Comparison of ENCODE assay signal across 22 cellular contexts in the genomic region with DNA sequence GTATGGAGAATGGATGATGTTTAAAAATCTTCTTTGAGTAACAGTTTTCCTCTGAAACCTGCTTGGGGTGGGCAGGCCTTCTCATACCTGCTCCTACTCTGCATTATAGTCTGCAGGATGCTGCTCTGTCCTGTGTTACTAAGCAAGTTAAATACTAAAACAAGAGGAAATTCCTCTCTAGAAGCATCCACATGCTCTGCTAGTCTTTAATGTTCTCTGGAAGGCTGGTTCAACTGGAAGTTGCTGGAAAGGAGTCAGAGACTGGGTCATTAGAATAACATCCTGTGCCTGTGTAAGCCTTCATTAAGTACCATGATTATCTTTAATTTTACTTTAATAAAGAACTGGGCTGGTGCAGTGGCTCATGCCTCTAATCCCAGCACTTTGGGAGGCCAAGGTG. TPM values are rescaled to one million over a fixed set of nuclear protein-coding genes. Genes with fewer than 3 reads are reported as not detected.
DNase-seq lines count a peak whose midpoint lies in the region; ATAC-seq and TF ChIP-seq lines count a peak whose summit lies in the region.
"Had no signal": no experiment of that assay in that cellular context is flagged by ENCODE, and none has a peak within 500 bp of the region (broad histone marks: within the 10 kb centered on the region; RNA-seq: fewer than 3 reads in every experiment).

No MANE protein-coding gene starts in this region.

- H3K27me3 Mint-ChIP-seq in T-helper 2 cell treated with Interferon-gamma antibody and Interleukin-4, amounts not matched to agents 5 μg/mL and 100 μg/mL, for 36 hours (ENCODE audit: low read depth) = no peaks in the 10 kb centered on the region
- H3K27me3 Mint-ChIP-seq in CD4-positive, CD25-positive, alpha-beta regulatory T cell = no peaks in the 10 kb centered on the region
- no peaks in the 10 kb centered on the region for H3K27me3 Mint-ChIP-seq in activated naive CD8-positive, alpha-beta T cell treated with anti-CD3 and anti-CD28 coated beads, Interleukin-2, amount 10 ng/mL, durations not matched to agents 7 days and 5 days
- peaks cover 0 to 7% (median 2%) of the 10 kb centered on the region in 3 donors for H3K27me3 Mint-ChIP-seq in CD14-positive monocyte (ENCODE audit: low read depth in 3 of 3)
- H3K27me3 Mint-ChIP-seq: B cell had no signal

- POLR2A ChIA-PET in activated naive CD8-positive, alpha-beta T cell treated with anti-CD3 and anti-CD28 coated beads, Interleukin-2, amount 10 ng/mL, durations not matched to agents 7 days and 5 days (lab: Charles Lee) = no interaction called here

- H3K27ac ChIP-seq in CD4-positive, CD25-positive, alpha-beta regulatory T cell (ENCODE audit: insufficient read depth, low read length, poor library complexity, severe bottlenecking) = no peak overlapping the region
- H3K27ac ChIP-seq in lower lobe of right lung = peak overlapping the region; percentile 5
- no peak overlapping the region for H3K27ac ChIP-seq in spleen
- H3K27ac ChIP-seq: 22Rv1, KMS-11 had no signal

- no peak for DNase-seq in T-helper 2 cell treated with Interferon-gamma antibody and Interleukin-4, amounts not matched to agents 5 μg/mL and 100 μg/mL, for 36 hours (ENCODE audit: low spot score)
- DNase-seq in T-helper 2 cell = no peak
- DNase-seq in CD4-positive, CD25-positive, alpha-beta regulatory T cell = no peak
- no peak for DNase-seq in activated naive CD8-positive, alpha-beta T cell treated with anti-CD3 and anti-CD28 coated beads, Interleukin-2, amount 10 ng/mL, durations not matched to agents 7 days and 5 days
- no peak for DNase-seq in lower lobe of right lung
- no peak for DNase-seq in T1000 (lab: John Stamatoyannopoulos, UW)
- DNase-seq in spleen = no peak
- no peak for DNase-seq in CD14-positive monocyte (ENCODE audit: low spot score)
- DNase-seq: CD8-positive, alpha-beta memory T cell; DMS79; H7; MG63; NCI-H1092; NCI-H146; NCI-H2081; NCI-H510A had no signal

- H3K9me3 Mint-ChIP-seq in T-helper 2 cell treated with Interferon-gamma antibody and Interleukin-4, amounts not matched to agents 5 μg/mL and 100 μg/mL, for 36 hours = peaks cover 11% of the 10 kb centered on the region
- H3K9me3 Mint-ChIP-seq in CD4-positive, CD25-positive, alpha-beta regulatory T cell = peaks cover 0 to 5% (median 0%) of the 10 kb centered on the region in 7 donors
- H3K9me3 Mint-ChIP-seq in activated naive CD8-positive, alpha-beta T cell treated with anti-CD3 and anti-CD28 coated beads, Interleukin-2, amount 10 ng/mL, durations not matched to agents 7 days and 5 days = peaks cover 9% of the 10 kb centered on the region
- peaks cover 0 to 2% (median 0%) of the 10 kb centered on the region in 7 donors for H3K9me3 Mint-ChIP-seq in CD14-positive monocyte

- no peaks in the 10 kb centered on the region for H3K36me3 Mint-ChIP-seq in T-helper 2 cell treated with Interferon-gamma antibody and Interleukin-4, amounts not matched to agents 5 μg/mL and 100 μg/mL, for 36 hours (ENCODE audit: low read depth)
- peaks cover 19% of the 10 kb centered on the region for H3K36me3 Mint-ChIP-seq in CD4-positive, CD25-positive, alpha-beta regulatory T cell
- peaks cover 16% of the 10 kb centered on the region for H3K36me3 Mint-ChIP-seq in activated naive CD8-positive, alpha-beta T cell treated with anti-CD3 and anti-CD28 coated beads, Interleukin-2, amount 10 ng/mL, durations not matched to agents 7 days and 5 days
- no peaks in the 10 kb centered on the region for H3K36me3 Mint-ChIP-seq in CD14-positive monocyte

- H3K27ac Mint-ChIP-seq in T-helper 2 cell treated with Interferon-gamma antibody and Interleukin-4, amounts not matched to agents 5 μg/mL and 100 μg/mL, for 36 hours = peak overlapping the region; percentile 7
- H3K27ac Mint-ChIP-seq in CD4-positive, CD25-positive, alpha-beta regulatory T cell = peak overlapping the region; percentile 78 to 93 (median 85)
- H3K27ac Mint-ChIP-seq in activated naive CD8-positive, alpha-beta T cell treated with anti-CD3 and anti-CD28 coated beads, Interleukin-2, amount 10 ng/mL, durations not matched to agents 7 days and 5 days = peak overlapping the region; percentile 43
- no peak overlapping the region for H3K27ac Mint-ChIP-seq in CD14-positive monocyte
- H3K27ac Mint-ChIP-seq: B cell had no signal

- ATAC-seq in CD4-positive, CD25-positive, alpha-beta regulatory T cell (ENCODE audit: low read depth in 2 of 2) = no peak
- ATAC-seq in activated naive CD8-positive, alpha-beta T cell treated with anti-CD3 and anti-CD28 coated beads, Interleukin-2, amount 10 ng/mL, durations not matched to agents 7 days and 5 days (ENCODE audit: low read depth) = no peak
- no peak for ATAC-seq in lower lobe of right lung
- ATAC-seq: Right ventricle myocardium inferior had no signal

- TF ChIP-seq CTCF in lower lobe of right lung (IDR thresholded peaks at IDR 0.05) (no peak), spleen (IDR thresholded peaks at IDR 0.05 in 8 of 11, conservative IDR thresholded peaks at IDR 0.05 in 3 of 11) (no peak), CD14-positive monocyte (IDR thresholded peaks at IDR 0.05) (no peak)

- H3K9me3 ChIP-seq in CD4-positive, CD25-positive, alpha-beta regulatory T cell (ENCODE audit: control insufficient read depth in 2 of 2, low read length in 2 of 2) = no peaks in the 10 kb centered on the region
- no peaks in the 10 kb centered on the region for H3K9me3 ChIP-seq in lower lobe of right lung
- no peaks in the 10 kb centered on the region for H3K9me3 ChIP-seq in spleen
- H3K9me3 ChIP-seq: MG63 had no signal

- no peak overlapping the region for H3K4me3 Mint-ChIP-seq in T-helper 2 cell treated with Interferon-gamma antibody and Interleukin-4, amounts not matched to agents 5 μg/mL and 100 μg/mL, for 36 hours
- peak overlapping the region in 3 of 4 donors; percentile 3 to 31 (median 29) for H3K4me3 Mint-ChIP-seq in CD4-positive, CD25-positive, alpha-beta regulatory T cell
- H3K4me3 Mint-ChIP-seq in activated naive CD8-positive, alpha-beta T cell treated with anti-CD3 and anti-CD28 coated beads, Interleukin-2, amount 10 ng/mL, durations not matched to agents 7 days and 5 days = no peak overlapping the region
- no peak overlapping the region for H3K4me3 Mint-ChIP-seq in CD14-positive monocyte
- H3K4me3 Mint-ChIP-seq: B cell; CD8-positive, alpha-beta memory T cell had no signal

- intact Hi-C loops in lower lobe of right lung (cut with DNase I) (no loop called here), spleen (cut with DNase I; ENCODE audit: low total_unique reads) (no loop called here), CD14-positive monocyte (cut with micrococcal nuclease) (no loop called here)

- TF ChIP-seq POLR2A in spleen (IDR thresholded peaks at IDR 0.05) = no peak

- H3K4me3 ChIP-seq in CD4-positive, CD25-positive, alpha-beta regulatory T cell (ENCODE audit: low read depth, low read length) = no peak overlapping the region
- H3K4me3 ChIP-seq in lower lobe of right lung (no peak overlapping the region), spleen (no peak overlapping the region)
- H3K4me3 ChIP-seq: MG63 had no signal

- peaks cover 27% of the 10 kb centered on the region for H3K4me1 Mint-ChIP-seq in T-helper 2 cell treated with Interferon-gamma antibody and Interleukin-4, amounts not matched to agents 5 μg/mL and 100 μg/mL, for 36 hours (ENCODE audit: low read depth)
- peaks cover 6 to 65% (median 46%) of the 10 kb centered on the region in 4 donors for H3K4me1 Mint-ChIP-seq in CD4-positive, CD25-positive, alpha-beta regulatory T cell
- H3K4me1 Mint-ChIP-seq in activated naive CD8-positive, alpha-beta T cell treated with anti-CD3 and anti-CD28 coated beads, Interleukin-2, amount 10 ng/mL, durations not matched to agents 7 days and 5 days = peaks cover 46% of the 10 kb centered on the region
- H3K4me1 Mint-ChIP-seq in CD14-positive monocyte = peaks cover 37% of the 10 kb centered on the region

- no peaks in the 10 kb centered on the region for H3K36me3 ChIP-seq in CD4-positive, CD25-positive, alpha-beta regulatory T cell (ENCODE audit: control insufficient read depth, insufficient read depth, low read length)
- no peaks in the 10 kb centered on the region for H3K36me3 ChIP-seq in lower lobe of right lung
- H3K36me3 ChIP-seq in spleen = no peaks in the 10 kb centered on the region
- H3K36me3 ChIP-seq: MG63 had no signal

- H3K4me1 ChIP-seq in CD4-positive, CD25-positive, alpha-beta regulatory T cell (ENCODE audit: control insufficient read depth, insufficient read depth, low read length, poor library complexity, severe bottlenecking) = peaks cover 27% of the 10 kb centered on the region
- no peaks in the 10 kb centered on the region for H3K4me1 ChIP-seq in lower lobe of right lung
- H3K4me1 ChIP-seq in spleen = peaks cover 0 to 10% (median 0%) of the 10 kb centered on the region in 6 donors

- H3K27me3 ChIP-seq in CD4-positive, CD25-positive, alpha-beta regulatory T cell (ENCODE audit: control insufficient read depth, insufficient read depth, low read length) = no peaks in the 10 kb centered on the region
- H3K27me3 ChIP-seq in lower lobe of right lung (ENCODE audit: low read depth) (no peaks in the 10 kb centered on the region), spleen (replicated peaks in 1 of 7) (no peaks in the 10 kb centered on the region)

RNA-seq across cellular contexts. Expression of gene SELP, which starts 5.8 kb away (rescaled TPM):
- total RNA-seq in CD4-positive, CD25-positive, alpha-beta regulatory T cell = 12.1 TPM
- 10 to 100 TPM; 15.2 to 25.2 (median 22.5) TPM for polyA plus RNA-seq in CD4-positive, CD25-positive, alpha-beta regulatory T cell
- total RNA-seq in activated naive CD8-positive, alpha-beta T cell treated with anti-CD3 and anti-CD28 coated beads, Interleukin-2, amount 10 ng/mL, durations not matched to agents 7 days and 5 days = under 1 TPM; 0.45 to 0.83 TPM
- total RNA-seq in lower lobe of right lung = 21.4 TPM
- total RNA-seq in spleen = 1 to 10 TPM; 3.1 to 7.6 (median 4.7) TPM
- polyA plus RNA-seq in spleen = 1 to 10 TPM in 2 of 3 donors, under 1 TPM in 1; 0.97 to 1.3 (median 1.2) TPM
- polyA plus RNA-seq in CD14-positive monocyte = 1 to 10 TPM in 1 of 2 donors, under 1 TPM in 1; 0.84 to 1.4 TPM
- total RNA-seq: G401, H7 had no signal
- polyA plus RNA-seq: AG04450 had no signal

RNA-seq across cellular contexts. Expression of gene F5, which starts 37.8 kb away (rescaled TPM):
- total RNA-seq in CD4-positive, CD25-positive, alpha-beta regulatory T cell = 80.6 TPM
- polyA plus RNA-seq in CD4-positive, CD25-positive, alpha-beta regulatory T cell = 10 to 100 TPM; 10.1 to 29.4 (median 17.5) TPM
- 1 to 10 TPM in 1 of 2 experiments, under 1 TPM in 1; 0.99 to 1.3 TPM for total RNA-seq in activated naive CD8-positive, alpha-beta T cell treated with anti-CD3 and anti-CD28 coated beads, Interleukin-2, amount 10 ng/mL, durations not matched to agents 7 days and 5 days
- 4.2 TPM for total RNA-seq in lower lobe of right lung
- 10 to 100 TPM in 2 of 7 donors, 1 to 10 TPM in 5; 5.1 to 34.5 (median 7.7) TPM for total RNA-seq in spleen
- 1 to 10 TPM; 1.7 to 2.3 (median 2.3) TPM for polyA plus RNA-seq in spleen
- 10 to 100 TPM in 1 of 2 donors, 1 to 10 TPM in 1; 6.5 to 14.5 TPM for polyA plus RNA-seq in CD14-positive monocyte
- total RNA-seq: H7 had no signal
- polyA plus RNA-seq: AG04450 had no signal

Comparison
In these comparisons a context has a peak if more than half of its experiments do, and no peak if none do; other contexts are left out.
1. H3K27ac Mint-ChIP-seq: peak in T-helper 2 cell treated with Interferon-gamma antibody and Interleukin-4, amounts not matched to agents 5 μg/mL and 100 μg/mL, for 36 hours (single experiment), CD4-positive, CD25-positive, alpha-beta regulatory T cell (3 of 3) and activated naive CD8-positive, alpha-beta T cell treated with anti-CD3 and anti-CD28 coated beads, Interleukin-2, amount 10 ng/mL, durations not matched to agents 7 days and 5 days (single experiment); none in CD14-positive monocyte (0 of 7).
2. H3K4me3 Mint-ChIP-seq: peak in CD4-positive, CD25-positive, alpha-beta regulatory T cell (3 of 4); none in T-helper 2 cell treated with Interferon-gamma antibody and Interleukin-4, amounts not matched to agents 5 μg/mL and 100 μg/mL, for 36 hours (single experiment), activated naive CD8-positive, alpha-beta T cell treated with anti-CD3 and anti-CD28 coated beads, Interleukin-2, amount 10 ng/mL, durations not matched to agents 7 days and 5 days (single experiment) and CD14-positive monocyte (0 of 2).